Comparison of ENCODE assay signal across 8 cellular contexts in genomic region chr9:34637356-34638137, GRCh38. TPM values are rescaled to one million over a fixed set of nuclear protein-coding genes. Genes with fewer than 3 reads are reported as not detected.
A peak's percentile ranks its signal among the peaks of the same experiment; 100 is the strongest.
DNase-seq lines count a peak whose midpoint lies in the region; ATAC-seq and TF ChIP-seq lines count a peak whose summit lies in the region.

Gene SIGMAR1 (minus strand): TSS chr9:34637787. CDS start chr9:34637697, 90 bp downstream.

- H3K79me2 ChIP-seq in PC-9 (ENCODE audit: low read depth) = peaks cover 18% of the 10 kb centered on the region

- no peak for TF ChIP-seq CTCF in PC-9 (conservative IDR thresholded peaks at IDR 0.05)
- TF ChIP-seq CTCF in epithelial cell of proximal tubule (conservative IDR thresholded peaks at IDR 0.05; ENCODE audit: low read depth, low read length) = no peak

- intact Hi-C loops in PC-9 (cut with micrococcal nuclease; ENCODE audit: unreplicated experiment) = loop anchor here (2.0 kb wide), 1 partner anchor 65 kb away; no protein-coding TSS in a partner anchor

- ATAC-seq in GM21576 (IDR thresholded peaks at IDR 0.05; ENCODE audit: unreplicated experiment) = peak; percentile 87

- H3K9me2 ChIP-seq in PC-9 (ENCODE audit: insufficient read depth) = no peaks in the 10 kb centered on the region

- peak within 1 kb of the TSS; percentile 91 for H3K4me3 ChIP-seq in Jurkat, Clone E6-1 (ENCODE audit: low read length)
- H3K4me3 ChIP-seq in PC-9 = peak within 1 kb of the TSS; percentile 82
- H3K4me3 ChIP-seq in epithelial cell of proximal tubule (ENCODE audit: low read depth, low read length) = peak within 1 kb of the TSS; percentile 83

- no peak within 1 kb of the TSS for H3K27ac ChIP-seq in PC-9

- H2AFZ ChIP-seq in PC-9 = peak within 1 kb of the TSS; percentile 89

- H3K36me3 ChIP-seq in PC-9 (ENCODE audit: low read depth) = no peaks in the 10 kb centered on the region

- H3F3A ChIP-seq in PC-9 (ENCODE audit: insufficient read depth, low read depth) = peaks cover 10% of the 10 kb centered on the region; the same call in 1 of the 2 replicates

- POLR2A ChIA-PET in PC-9 (lab: Charles Lee; ENCODE audit: unreplicated experiment) = interaction anchor here (0.5 to 0.7 kb wide), 3 partner anchors 29 to 206 kb away, joined by 3 to 4 read pairs (median 4); no protein-coding TSS in a partner anchor

- H3K27me3 ChIP-seq in PC-9 (ENCODE audit: insufficient read depth, low read depth) = no peaks in the 10 kb centered on the region

- H4K20me1 ChIP-seq in PC-9 (ENCODE audit: insufficient read depth) = no peaks in the 10 kb centered on the region

- DNase-seq in DMS114 treated with DMSO at 0.1 percent for 48 hours (lab: John Stamatoyannopoulos, UW; ENCODE audit: unreplicated experiment) (peak; percentile 55), PC-9 (peak; percentile 72 to 89), epithelial cell of proximal tubule (ENCODE audit: low read depth) (no peak), mucosa of gallbladder (ENCODE audit: low spot score) (peak; percentile 94)
- DNase-seq in Jurkat, Clone E6-1 (ENCODE audit: low read depth, low spot score) = peak; percentile 89
- peak; percentile 96 for DNase-seq in activated T-cell treated with anti-CD3 and anti-CD28 coated beads, Interleukin-2, amount 50 U/mL, for 1 hour
- peak; percentile 87 for DNase-seq in stimulated activated CD8-positive, alpha-beta memory T cell treated with anti-CD3 and anti-CD28 coated beads, Interleukin-4, amount 100 ng/mL, for 24 hours (ENCODE audit: low read depth)

- no TSS peak for BruUV-seq in PC-9 (replicated peaks; lab: Mats Ljungman, UMichigan)

- H3K4me1 ChIP-seq in PC-9 (replicated peaks; ENCODE audit: insufficient read depth) = peaks cover 14% of the 10 kb centered on the region

- CTCF ChIA-PET in PC-9 (lab: Charles Lee) = interaction anchor here (0.5 to 0.6 kb wide), 2 partner anchors 50 to 55 kb away, joined by 3 to 10 read pairs; no protein-coding TSS in a partner anchor

- H3K9me3 ChIP-seq in PC-9 (ENCODE audit: insufficient read depth, low read depth) = no peaks in the 10 kb centered on the region

- H3K4me2 ChIP-seq in PC-9 = peak within 1 kb of the TSS; percentile 90

RNA-seq across cellular contexts. Expression of gene SIGMAR1, which starts in this region (rescaled TPM):
- polyA plus RNA-seq in Jurkat, Clone E6-1 (2012; ENCODE audit: insufficient read depth, insufficient read length) = 183 TPM
- 55.8 and 57.9 TPM in 2 replicates for total RNA-seq in PC-9 (2021)
- total RNA-seq in epithelial cell of proximal tubule = 97.9 and 178 TPM in 2 replicates
- total RNA-seq in mucosa of gallbladder = 77.1 TPM
